In the genomic region with DNA sequence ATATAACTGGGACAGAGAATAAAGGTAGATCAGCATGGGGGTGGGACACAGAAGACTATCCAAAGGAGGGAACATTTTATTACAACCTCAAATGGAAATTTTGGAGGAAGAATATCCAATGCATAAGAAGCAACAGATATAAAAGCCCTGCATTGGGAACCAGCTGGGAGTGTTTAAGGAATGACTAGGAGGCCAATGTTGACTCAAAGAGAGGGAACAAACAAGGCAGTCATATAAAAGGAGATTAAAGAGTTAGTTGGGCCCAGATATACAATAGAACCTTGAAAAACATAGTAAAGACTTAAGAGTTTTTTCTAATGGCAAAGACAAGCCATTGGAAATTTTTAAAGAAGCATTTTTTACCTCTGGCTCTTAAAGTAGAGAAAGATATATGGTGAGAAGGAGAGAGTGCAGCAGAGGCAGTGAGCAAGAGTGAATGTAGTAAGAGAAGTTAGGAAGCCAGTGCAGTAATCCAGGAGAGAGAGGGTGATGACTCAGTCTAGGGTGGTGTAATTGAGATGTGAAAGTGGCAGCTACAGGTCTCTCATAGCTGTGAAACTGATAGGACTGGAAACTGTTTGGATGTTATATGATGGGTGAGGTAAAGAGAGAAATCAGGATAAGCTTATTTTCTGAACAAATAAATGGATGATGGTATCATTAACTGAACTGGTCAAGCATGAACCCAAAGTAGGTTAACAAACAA, we compare ENCODE assay signal across 10 cellular contexts.
DNase-seq lines count a peak whose midpoint lies in the region; ATAC-seq, FAIRE-seq and TF ChIP-seq lines count a peak whose summit lies in the region.
"Had no signal": no experiment of that assay in that cellular context is flagged by ENCODE, and none has a peak within 500 bp of the region (broad histone marks: within the 10 kb centered on the region; RNA-seq: fewer than 3 reads in every experiment).

No MANE protein-coding gene starts in this region.

- no peak for TF ChIP-seq POLR2A in H54 (IDR thresholded peaks at IDR 0.05; ENCODE audit: low read depth, low read length)

- H3K36me3 ChIP-seq in naive thymus-derived CD4-positive, alpha-beta T cell (ENCODE audit: control insufficient read depth in 2 of 3, insufficient read depth in 3 of 3, low read length in 3 of 3) = no peaks in the 10 kb centered on the region
- H3K36me3 ChIP-seq: WERI-Rb-1 had no signal

- peaks cover 0 to 6% (median 0%) of the 10 kb centered on the region in 11 donors for H3K9me3 Mint-ChIP-seq in naive thymus-derived CD4-positive, alpha-beta T cell
- H3K9me3 Mint-ChIP-seq: activated T-helper 17 cell treated with anti-CD3 and anti-CD28 coated beads, Interleukin-2, amount 50 U/mL, for 72 hours had no signal

- ATAC-seq in GM21423 (IDR thresholded peaks at IDR 0.05; ENCODE audit: unreplicated experiment) (peak; percentile 76), HG03354 (IDR thresholded peaks at IDR 0.05; ENCODE audit: poor library complexity, severe bottlenecking, unreplicated experiment) (peak; percentile 82), left colon (peak; percentile 89)
- ATAC-seq in naive thymus-derived CD4-positive, alpha-beta T cell = no peak
- ATAC-seq: activated T-helper 17 cell treated with anti-CD3 and anti-CD28 coated beads, Interleukin-2, amount 50 U/mL, for 72 hours had no signal

- POLR2A ChIA-PET in naive thymus-derived CD4-positive, alpha-beta T cell (lab: Charles Lee) = no interaction called here

- no peaks in the 10 kb centered on the region for H3K4me1 Mint-ChIP-seq in naive thymus-derived CD4-positive, alpha-beta T cell
- H3K4me1 Mint-ChIP-seq: activated T-helper 17 cell treated with anti-CD3 and anti-CD28 coated beads, Interleukin-2, amount 50 U/mL, for 72 hours had no signal

- no peaks in the 10 kb centered on the region for H3K9me3 ChIP-seq in naive thymus-derived CD4-positive, alpha-beta T cell (ENCODE audit: control insufficient read depth in 2 of 3, low read length in 3 of 3)

- FAIRE-seq in H54 (lab: Jason Lieb, UNC) = no peak
- FAIRE-seq: kidney had no signal

- no peak overlapping the region for H3K27ac Mint-ChIP-seq in naive thymus-derived CD4-positive, alpha-beta T cell
- H3K27ac Mint-ChIP-seq: activated T-helper 17 cell treated with anti-CD3 and anti-CD28 coated beads, Interleukin-2, amount 50 U/mL, for 72 hours had no signal

- intact Hi-C loops in left colon (cut with DNase I, micrococcal nuclease) = no loop called here
- intact Hi-C loops in naive thymus-derived CD4-positive, alpha-beta T cell (cut with micrococcal nuclease) = no loop called here

- no peaks in the 10 kb centered on the region for H3K27me3 ChIP-seq in naive thymus-derived CD4-positive, alpha-beta T cell (ENCODE audit: control insufficient read depth in 2 of 2, insufficient read depth in 2 of 2, low read length in 2 of 2)

- CTCF ChIA-PET in naive thymus-derived CD4-positive, alpha-beta T cell (lab: Charles Lee) = no interaction called here

- DNase-seq in NCI-H510A treated with DMSO at 0.1 percent for 48 hours (lab: John Stamatoyannopoulos, UW) (peak; percentile 74), left colon (no peak), KG1 (lab: John Stamatoyannopoulos, UW) (no peak), H54 (ENCODE audit: insufficient read length, low spot score) (no peak)
- DNase-seq in naive thymus-derived CD4-positive, alpha-beta T cell = no peak
- DNase-seq: kidney, WERI-Rb-1 had no signal

- H3K4me1 ChIP-seq in naive thymus-derived CD4-positive, alpha-beta T cell (ENCODE audit: control insufficient read depth in 2 of 2, insufficient read depth in 2 of 2, low read length in 2 of 2) = no peaks in the 10 kb centered on the region

- H3K27me3 Mint-ChIP-seq in naive thymus-derived CD4-positive, alpha-beta T cell = no peaks in the 10 kb centered on the region
- H3K27me3 Mint-ChIP-seq: activated T-helper 17 cell treated with anti-CD3 and anti-CD28 coated beads, Interleukin-2, amount 50 U/mL, for 72 hours had no signal

- no peaks in the 10 kb centered on the region for H3K36me3 Mint-ChIP-seq in naive thymus-derived CD4-positive, alpha-beta T cell

- no peak overlapping the region for H3K27ac ChIP-seq in naive thymus-derived CD4-positive, alpha-beta T cell (ENCODE audit: low read depth, low read length)
- H3K27ac ChIP-seq: WERI-Rb-1 had no signal

- H3K4me3 Mint-ChIP-seq in naive thymus-derived CD4-positive, alpha-beta T cell = no peak overlapping the region
- H3K4me3 Mint-ChIP-seq: activated T-helper 17 cell treated with anti-CD3 and anti-CD28 coated beads, Interleukin-2, amount 50 U/mL, for 72 hours had no signal

- H3K4me3 ChIP-seq in naive thymus-derived CD4-positive, alpha-beta T cell (ENCODE audit: low read length) = no peak overlapping the region
